ENCODE assay signal across 8 cellular contexts in genomic region chr11:110373061-110373702, GRCh38. TPM values are rescaled to one million over a fixed set of nuclear protein-coding genes. Genes with fewer than 3 reads are reported as not detected.
DNase-seq lines count a peak whose midpoint lies in the region; ATAC-seq and TF ChIP-seq lines count a peak whose summit lies in the region.

No MANE protein-coding gene starts in this region.

- peak overlapping the region; percentile 9; the same call in 1 of the 2 replicates for H3K4me3 ChIP-seq in GM06990 (replicated peaks; ENCODE audit: low read depth, low read length)
- H3K4me3 ChIP-seq in choroid plexus epithelial cell (ENCODE audit: low read depth, low read length), result no peak overlapping the region
- no peak overlapping the region for H3K4me3 ChIP-seq in esophagus squamous epithelium

- H3K9me3 Mint-ChIP-seq in WTC11, result peaks cover 7% of the 10 kb centered on the region

- H3K27ac ChIP-seq in esophagus squamous epithelium, result peak overlapping the region in 2 of 4 donors; percentile 39 to 59

- peak; percentile 92 for ATAC-seq in HG03469 (IDR thresholded peaks at IDR 0.05; ENCODE audit: unreplicated experiment)
- ATAC-seq in WTC11, result no peak

- H3K27me3 ChIP-seq in GM06990 (replicated peaks; ENCODE audit: control insufficient read depth, insufficient read depth, low read length) (no peaks in the 10 kb centered on the region), esophagus squamous epithelium (no peaks in the 10 kb centered on the region)

- POLR2A ChIA-PET in WTC11 (lab: Charles Lee), result no interaction called here

- H3K36me3 ChIP-seq in GM06990 (ENCODE audit: control insufficient read depth, insufficient read depth, low read length) (no peaks in the 10 kb centered on the region), esophagus squamous epithelium (no peaks in the 10 kb centered on the region)

- H3K4me1 Mint-ChIP-seq in WTC11, result peaks cover 12% of the 10 kb centered on the region

- DNase-seq in GM06990 (ENCODE audit: extremely low read depth, insufficient read length) (peak; percentile 77), GM20000 (ENCODE audit: low spot score) (peak; percentile 67), choroid plexus epithelial cell (ENCODE audit: low read depth) (peak; percentile 72), esophagus squamous epithelium (lab: John Stamatoyannopoulos, UW) (no peak), WTC11 (ENCODE audit: low spot score) (no peak), erythroblast (lab: John Stamatoyannopoulos, UW) (no peak), dermis blood vessel endothelial cell (no peak)

- H3K36me3 Mint-ChIP-seq in WTC11, result no peaks in the 10 kb centered on the region

- TF ChIP-seq CTCF in GM06990 (IDR thresholded peaks at IDR 0.05; ENCODE audit: insufficient read depth, low read length, poor library complexity, severe bottlenecking) (no peak), GM20000 (IDR thresholded peaks at IDR 0.05; ENCODE audit: extremely low read depth, missing control alignments) (no peak), choroid plexus epithelial cell (conservative IDR thresholded peaks at IDR 0.05; ENCODE audit: low read depth, low read length) (no peak), esophagus squamous epithelium (IDR thresholded peaks at IDR 0.05) (no peak), WTC11 (IDR thresholded peaks at IDR 0.05) (no peak)

- no peak overlapping the region for H3K4me3 Mint-ChIP-seq in WTC11

- no peak overlapping the region for H3K27ac Mint-ChIP-seq in WTC11

- 58 to 65% methylated on average over 5 of the region's 5 CpGs for WGBS in esophagus squamous epithelium, 2 donors

- TF ChIP-seq POLR2A in esophagus squamous epithelium (IDR thresholded peaks at IDR 0.05) (no peak), erythroblast (IDR thresholded peaks at IDR 0.05; ENCODE audit: low read length) (no peak)

- H3K9me3 ChIP-seq in esophagus squamous epithelium, result no peaks in the 10 kb centered on the region

- H3K27me3 Mint-ChIP-seq in WTC11 (ENCODE audit: low read depth), result no peaks in the 10 kb centered on the region

- intact Hi-C loops in esophagus squamous epithelium (cut with DNase I), result no loop called here

- peaks cover 0 to 21% (median 13%) of the 10 kb centered on the region in 3 donors for H3K4me1 ChIP-seq in esophagus squamous epithelium

- CTCF ChIA-PET in WTC11 (lab: Charles Lee), result interaction anchor here (0.5 to 1.2 kb wide), 4 partner anchors 19 to 188 kb away, joined by 3 to 4 read pairs (median 4); partner anchors contain the start of gene FDX1

TF ChIP-seq in WTC11, 78 proteins besides CTCF, POLR2A, EP300 and RAD21:
- no peak for TF ChIP-seq ZBTB43 (CRISPR knock-in tag; IDR thresholded peaks at IDR 0.05)
- TF ChIP-seq E2F1 (CRISPR knock-in tag; IDR thresholded peaks at IDR 0.05), result no peak
- TF ChIP-seq OVOL2 (CRISPR knock-in tag; IDR thresholded peaks at IDR 0.05; ENCODE audit: borderline replicate concordance), result no peak
- no peak for TF ChIP-seq SP1 (CRISPR knock-in tag; conservative IDR thresholded peaks at IDR 0.05)
- TF ChIP-seq E2F5 (CRISPR knock-in tag; IDR thresholded peaks at IDR 0.05), result no peak
- TF ChIP-seq ZNF121 (CRISPR knock-in tag; IDR thresholded peaks at IDR 0.05), result no peak
- no peak for TF ChIP-seq SOX15 (CRISPR knock-in tag; IDR thresholded peaks at IDR 0.05)
- TF ChIP-seq HMGXB4 (CRISPR knock-in tag; IDR thresholded peaks at IDR 0.05), result no peak
- no peak for TF ChIP-seq MLX (CRISPR knock-in tag; IDR thresholded peaks at IDR 0.05)
- no peak for TF ChIP-seq ZNF512 (CRISPR knock-in tag; IDR thresholded peaks at IDR 0.05; ENCODE audit: borderline replicate concordance)
- no peak for TF ChIP-seq ATF6 (CRISPR knock-in tag; IDR thresholded peaks at IDR 0.05)
- TF ChIP-seq FOXP1 (CRISPR knock-in tag; IDR thresholded peaks at IDR 0.05; ENCODE audit: borderline replicate concordance), result no peak
- TF ChIP-seq ATF1 (CRISPR knock-in tag; IDR thresholded peaks at IDR 0.05), result no peak
- no peak for TF ChIP-seq HMGA2 (CRISPR knock-in tag; IDR thresholded peaks at IDR 0.05)
- TF ChIP-seq ZNF263 (CRISPR knock-in tag; IDR thresholded peaks at IDR 0.05; ENCODE audit: low read depth), result no peak
- TF ChIP-seq JUN (CRISPR knock-in tag; IDR thresholded peaks at IDR 0.05), result no peak
- no peak for TF ChIP-seq JAZF1 (CRISPR knock-in tag; IDR thresholded peaks at IDR 0.05)
TF ChIP-seq in WTC11: peak in this region for 0.

RNA-seq across cellular contexts. Expression of gene FDX1, which starts 56.6 kb away (rescaled TPM):
- total RNA-seq in esophagus squamous epithelium (10 to 100 TPM; 13.7 to 22.2 (median 17.5) TPM), WTC11 (2021) (9.3 to 9.9 TPM (median 9.6 TPM) in 3 replicates), dermis blood vessel endothelial cell (9.1 and 9.2 TPM in 2 replicates)

Comparison
In these comparisons a context has a peak if more than half of its experiments do, and no peak if none do; other contexts are left out.
1. DNase-seq: peak in GM06990 (single experiment), GM20000 (single experiment) and choroid plexus epithelial cell (single experiment); none in esophagus squamous epithelium (single experiment), WTC11 (single experiment), erythroblast (0 of 2) and dermis blood vessel endothelial cell (single experiment).